8 cellular contexts compared by ENCODE assay signal in genomic region chr11:1263036-1263435, GRCh38. TPM values are rescaled to one million over a fixed set of nuclear protein-coding genes. Genes with fewer than 3 reads are reported as not detected.
DNase-seq lines count a peak whose midpoint lies in the region; ATAC-seq and TF ChIP-seq lines count a peak whose summit lies in the region.

No MANE protein-coding gene starts in this region.

- H3K4me3 Mint-ChIP-seq in naive B cell: peak overlapping the region in 7 of 8 donors; percentile 74 to 91 (median 79)

- H3K36me3 ChIP-seq in BLaER1 (peaks cover 8% of the 10 kb centered on the region; the same call in 1 of the 2 replicates), mammary epithelial cell (ENCODE audit: insufficient read depth, low read length) (no peaks in the 10 kb centered on the region)

- peaks cover 11 to 20% of the 10 kb centered on the region in 2 donors for H3K36me3 Mint-ChIP-seq in naive B cell

- no peaks in the 10 kb centered on the region for H3K79me2 ChIP-seq in mammary epithelial cell (ENCODE audit: insufficient read depth, low read length)

- no peak overlapping the region for H3K4me3 ChIP-seq in BLaER1
- H3K4me3 ChIP-seq in mammary epithelial cell (replicated peaks in 1 of 3; ENCODE audit: insufficient read depth in 1 of 3, low read depth in 2 of 3, low read length in 3 of 3): peak overlapping the region in 1 of 3 experiments; percentile 34

- WGBS in mammary epithelial cell (ENCODE audit: low coverage, missing lambda C conversion rate): 61% methylated on average over 5 of the region's 8 CpGs

- dilution Hi-C loops in mammary epithelial cell (cut with HindIII; ENCODE audit: low sequenced_read_pairs): loop anchor here (10.0 kb wide), 1 partner anchor 162 kb away; no protein-coding TSS in a partner anchor

- DNase-seq in mammary epithelial cell (no peak), naive B cell (no peak), islet precursor cell (no peak), activated gamma-delta T cell (lab: John Stamatoyannopoulos, UW) (no peak)

- peaks cover 10 to 16% (median 11%) of the 10 kb centered on the region in 3 donors for H3K4me1 Mint-ChIP-seq in naive B cell

- no peak for TF ChIP-seq CTCF in mammary epithelial cell (conservative IDR thresholded peaks at IDR 0.05 in 1 of 2, IDR thresholded peaks at IDR 0.05 in 1 of 2; ENCODE audit: extremely low read depth in 1 of 2, insufficient read depth in 1 of 2, low read depth in 1 of 2, low read length in 2 of 2)

- no TSS peak for BruUV-seq in mammary epithelial cell (replicated peaks; lab: Mats Ljungman, UMichigan)

- H2AFZ ChIP-seq in mammary epithelial cell (ENCODE audit: low read depth, low read length): peak overlapping the region; percentile 84

- no peaks in the 10 kb centered on the region for H4K20me1 ChIP-seq in BLaER1
- no peaks in the 10 kb centered on the region for H4K20me1 ChIP-seq in mammary epithelial cell (ENCODE audit: insufficient read depth, low read length)

- H3K27me3 Mint-ChIP-seq in naive B cell: no peaks in the 10 kb centered on the region

- H3K27ac Mint-ChIP-seq in naive B cell: peak overlapping the region in 3 of 6 donors; percentile 11 to 68 (median 60)

- H3K9me3 Mint-ChIP-seq in naive B cell: peaks cover 8 to 26% (median 18%) of the 10 kb centered on the region in 7 donors

- H3K9ac ChIP-seq in BLaER1 (no peak overlapping the region), mammary epithelial cell (ENCODE audit: insufficient read depth, low read length) (no peak overlapping the region)

- intact Hi-C loops in mammary epithelial cell (cut with micrococcal nuclease): loop anchor here (10.0 kb wide), 1 partner anchor 122 kb away; the partner anchor contains the start of gene BRSK2

- no peaks in the 10 kb centered on the region for H3K27me3 ChIP-seq in BLaER1
- no peaks in the 10 kb centered on the region for H3K27me3 ChIP-seq in mammary epithelial cell (ENCODE audit: insufficient read depth, low read length)

- H3K4me2 ChIP-seq in BLaER1: 0 out of 2 replicates have a peak overlapping the region, but pooled peaks have one; percentile 26
- peak overlapping the region; percentile 95 for H3K4me2 ChIP-seq in mammary epithelial cell (ENCODE audit: insufficient read depth, low read depth, low read length)

- H3K9me3 ChIP-seq in BLaER1 (peaks cover 33% of the 10 kb centered on the region), mammary epithelial cell (replicated peaks; ENCODE audit: insufficient read depth, low read length) (peaks cover 2% of the 10 kb centered on the region)

- no peak overlapping the region for H3K27ac ChIP-seq in BLaER1
- H3K27ac ChIP-seq in mammary epithelial cell (ENCODE audit: insufficient read depth, low read depth, low read length): no peak overlapping the region

- peaks cover 18% of the 10 kb centered on the region for H3K4me1 ChIP-seq in BLaER1
- peaks cover 18% of the 10 kb centered on the region for H3K4me1 ChIP-seq in mammary epithelial cell (ENCODE audit: insufficient read depth, low read length)

- in situ Hi-C loops in mammary epithelial cell (cut with MboI; ENCODE audit: low sequenced_read_pairs in 2 of 2): no loop called here

- peak; percentile 15 for ATAC-seq in HG03354 (IDR thresholded peaks at IDR 0.05; ENCODE audit: poor library complexity, severe bottlenecking, unreplicated experiment)
- ATAC-seq in naive B cell (ENCODE audit: low read depth in 2 of 2): peak; percentile 38 to 43
- ATAC-seq in GM19035 (IDR thresholded peaks at IDR 0.05; ENCODE audit: unreplicated experiment): no peak
- ATAC-seq in HG02840 (IDR thresholded peaks at IDR 0.05; ENCODE audit: low FRiP score, unreplicated experiment): no peak

- CTCF ChIA-PET in mammary epithelial cell (lab: Charles Lee; ENCODE audit: low non-redundant PET): no interaction called here

RNA-seq across cellular contexts. Expression of gene MUC5B, which starts 40.2 kb away (rescaled TPM):
- under 1 TPM; 0.02 to 0.17 TPM for total RNA-seq in mammary epithelial cell
- polyA plus RNA-seq in mammary epithelial cell: not detected
- not detected for polyA minus RNA-seq in mammary epithelial cell
- not detected for polyA plus RNA-seq in naive B cell (ENCODE audit: low read depth in 6 of 6)

RNA-seq across cellular contexts. Expression of gene TOLLIP, which starts 46.4 kb away (rescaled TPM):
- total RNA-seq in mammary epithelial cell: 10 to 100 TPM; 49.3 to 78.4 TPM
- polyA plus RNA-seq in mammary epithelial cell: 74.8 TPM
- polyA minus RNA-seq in mammary epithelial cell: 36.3 TPM
- polyA plus RNA-seq in naive B cell (ENCODE audit: low read depth in 6 of 6): 10 to 100 TPM; 29.4 to 59.0 (median 42.8) TPM

Comparison
In these comparisons a context has a peak if more than half of its experiments do, and no peak if none do; other contexts are left out.
1. ATAC-seq: peak in HG03354 (single experiment) and naive B cell (2 of 2); none in GM19035 (single experiment) and HG02840 (single experiment).